32 cellular contexts compared by ENCODE assay signal in genomic region chr6:64467656-64468055, GRCh38.
"Had no signal": no experiment of that assay in that cellular context is flagged by ENCODE, and none has a peak within 500 bp of the region (broad histone marks: within the 10 kb centered on the region; RNA-seq: fewer than 3 reads in every experiment).

No MANE protein-coding gene starts in this region.

- H3K27ac ChIP-seq: body of pancreas, cardiac muscle cell, coronary artery, dorsolateral prefrontal cortex, epithelial cell of prostate, esophagus squamous epithelium, WERI-Rb-1 had no signal

- H3K4me3 Mint-ChIP-seq: activated B cell treated with CpG ODN at 0.5 μM for 24 hours; activated CD8-positive, alpha-beta T cell treated with anti-CD3 and anti-CD28 coated beads for 36 hours; activated naive CD8-positive, alpha-beta T cell; activated T-cell treated with anti-CD3 and anti-CD28 coated beads, Interleukin-2, amount 50 U/mL, for 4 hours; activated T-helper 17 cell treated with anti-CD3 and anti-CD28 coated beads, Interleukin-2, amount 50 U/mL, for 72 hours; dendritic cell treated with granulocyte-macrophage colony-stimulating factor and Interleukin-4, amounts not matched to agents 40 ng/mL and 50 ng/mL, for 4 days; T-helper 17 cell; T-helper 2 cell treated with Interferon-gamma antibody and Interleukin-4, amounts not matched to agents 5 μg/mL and 100 μg/mL, for 36 hours had no signal

- DNase-seq: activated B cell treated with CpG ODN at 0.5 μM for 24 hours; activated CD4-positive, alpha-beta T cell treated with anti-CD3 and anti-CD28 coated beads for 48 hours; activated CD4-positive, alpha-beta T cell treated with anti-CD3 and anti-CD28 coated beads, Interleukin-2, amount 50 U/mL, for 1 hour; activated CD4-positive, alpha-beta T cell treated with anti-CD3 and anti-CD28 coated beads, Interleukin-2, amount 50 U/mL, for 48 hours; activated CD8-positive, alpha-beta memory T cell treated with anti-CD3 and anti-CD28 coated beads for 24 hours; activated CD8-positive, alpha-beta T cell treated with anti-CD3 and anti-CD28 coated beads for 36 hours; activated effector memory CD4-positive, alpha-beta T cell treated with Interleukin-2 at 50 U/mL for 16 hours; activated gamma-delta T cell treated with Interleukin-2 at 50 U/mL for 16 hours; activated naive CD4-positive, alpha-beta T cell treated with anti-CD3 and anti-CD28 coated beads, Interleukin-2, amount 50 U/mL, for 16 hours; activated naive CD4-positive, alpha-beta T cell treated with Interleukin-2 at 50 U/mL for 16 hours; activated T-cell treated with anti-CD3 and anti-CD28 coated beads, Interleukin-2, amount 50 U/mL, for 4 hours; amniotic stem cell; anterior cingulate cortex; body of pancreas; central memory CD4-positive, alpha-beta T cell; cerebellar nuclear complex; effector memory CD4-positive, alpha-beta T cell; esophagus squamous epithelium; foreskin melanocyte; T-helper 1 cell; T-helper 17 cell; T1000; WERI-Rb-1 had no signal

- ATAC-seq: activated CD4-positive, CD25-positive, alpha-beta regulatory T cell treated with anti-CD3 and anti-CD28 coated beads, Interleukin-2, amount 50 U/mL, for 24 hours; activated CD8-positive, alpha-beta T cell treated with anti-CD3 and anti-CD28 coated beads for 36 hours; activated T-helper 17 cell treated with anti-CD3 and anti-CD28 coated beads, Interleukin-2, amount 50 U/mL, for 72 hours; body of pancreas; T-helper 17 cell had no signal

- H3K36me3 ChIP-seq: cardiac muscle cell, esophagus squamous epithelium, WERI-Rb-1 had no signal

- H3K4me3 ChIP-seq: body of pancreas, cardiac muscle cell, coronary artery, dorsolateral prefrontal cortex, esophagus squamous epithelium had no signal

- H3K4me1 Mint-ChIP-seq: activated B cell treated with CpG ODN at 0.5 μM for 24 hours; activated T-helper 17 cell treated with anti-CD3 and anti-CD28 coated beads, Interleukin-2, amount 50 U/mL, for 72 hours; T-helper 17 cell had no signal

- H3K27me3 Mint-ChIP-seq: activated B cell treated with CpG ODN at 0.5 μM for 24 hours; activated CD8-positive, alpha-beta T cell treated with anti-CD3 and anti-CD28 coated beads for 36 hours; activated naive CD8-positive, alpha-beta T cell; activated T-helper 17 cell treated with anti-CD3 and anti-CD28 coated beads, Interleukin-2, amount 50 U/mL, for 72 hours; dendritic cell treated with granulocyte-macrophage colony-stimulating factor and Interleukin-4, amounts not matched to agents 40 ng/mL and 50 ng/mL, for 4 days; T-helper 17 cell had no signal

- H3K4me1 ChIP-seq: body of pancreas, esophagus squamous epithelium had no signal

- H3K9me3 ChIP-seq: esophagus squamous epithelium had no signal

- H3K36me3 Mint-ChIP-seq: activated naive CD8-positive, alpha-beta T cell had no signal

- H3K27me3 ChIP-seq: body of pancreas, cardiac muscle cell, dorsolateral prefrontal cortex, esophagus squamous epithelium had no signal

- H3K27ac Mint-ChIP-seq: activated B cell treated with CpG ODN at 0.5 μM for 24 hours; activated CD8-positive, alpha-beta T cell treated with anti-CD3 and anti-CD28 coated beads for 36 hours; activated naive CD8-positive, alpha-beta T cell; activated T-helper 17 cell treated with anti-CD3 and anti-CD28 coated beads, Interleukin-2, amount 50 U/mL, for 72 hours; dendritic cell treated with granulocyte-macrophage colony-stimulating factor and Interleukin-4, amounts not matched to agents 40 ng/mL and 50 ng/mL, for 4 days; T-helper 17 cell; T-helper 2 cell treated with Interferon-gamma antibody and Interleukin-4, amounts not matched to agents 5 μg/mL and 100 μg/mL, for 36 hours had no signal
